In genomic region chr1:174984952-174985351, GRCh38 we compare ENCODE assay signal across 19 cellular contexts.
"Had no signal": no experiment of that assay in that cellular context is flagged by ENCODE, and none has a peak within 500 bp of the region (broad histone marks: within the 10 kb centered on the region; RNA-seq: fewer than 3 reads in every experiment).

No MANE protein-coding gene starts in this region.

- H3K27me3 ChIP-seq: heart left ventricle, neural progenitor cell, ovary, suprapubic skin, thyroid gland, upper lobe of left lung, uterus had no signal

- ATAC-seq: esophagus mucosa; heart left ventricle; natural killer cell treated with Interleukin-12 subunit alpha and Interleukin-12 subunit beta and Interleukin-15 and Interleukin-18, amount 100 ng/mL, for 72 hours; right cardiac atrium; stimulated activated naive CD8-positive, alpha-beta T cell treated with anti-CD3 and anti-CD28 coated beads, Interleukin-15, Interleukin-2, amounts not matched to agents 100 U/mL and 50 U/mL, for 24 hours had no signal

- H3K4me2 ChIP-seq: neural progenitor cell, smooth muscle cell had no signal

- H3K36me3 ChIP-seq: neural progenitor cell, ovary, uterus had no signal

- H3K9me3 Mint-ChIP-seq: mesothelial cell of epicardium; natural killer cell treated with Interleukin-12 subunit alpha and Interleukin-12 subunit beta and Interleukin-15 and Interleukin-18, amount 100 ng/mL, for 72 hours; neural progenitor cell had no signal

- H2AFZ ChIP-seq: neural progenitor cell had no signal

- H3K4me1 ChIP-seq: neural progenitor cell, uterus had no signal

- H3K4me1 Mint-ChIP-seq: mesothelial cell of epicardium, neural progenitor cell had no signal

- H3K4me3 Mint-ChIP-seq: mesothelial cell of epicardium; natural killer cell treated with Interleukin-12 subunit alpha and Interleukin-12 subunit beta and Interleukin-15 and Interleukin-18, amount 100 ng/mL, for 72 hours; neural progenitor cell had no signal

- DNase-seq: effector CD8-positive, alpha-beta T cell; heart left ventricle; hippocampal formation; kidney glomerular epithelial cell; nucleus accumbens; ovary; right cardiac atrium; stimulated activated CD4-positive, alpha-beta T cell treated with anti-CD3 and anti-CD28 coated beads, Interleukin-2, amount 100 ng/mL, for 48 hours; stimulated activated naive CD8-positive, alpha-beta T cell treated with anti-CD3 and anti-CD28 coated beads, Interleukin-15, Interleukin-2, amounts not matched to agents 100 U/mL and 50 U/mL, for 24 hours; thyroid gland; upper lobe of left lung; uterus had no signal

- H3K4me3 ChIP-seq: coronary artery, heart left ventricle, neural progenitor cell, ovary, smooth muscle cell, suprapubic skin, thyroid gland, upper lobe of left lung, uterus had no signal

- H3K27ac ChIP-seq: coronary artery, heart left ventricle, neural progenitor cell, ovary, suprapubic skin, thyroid gland, upper lobe of left lung, uterus had no signal

- H3K27ac Mint-ChIP-seq: mesothelial cell of epicardium; natural killer cell treated with Interleukin-12 subunit alpha and Interleukin-12 subunit beta and Interleukin-15 and Interleukin-18, amount 100 ng/mL, for 72 hours; neural progenitor cell had no signal

- H3K27me3 Mint-ChIP-seq: natural killer cell treated with Interleukin-12 subunit alpha and Interleukin-12 subunit beta and Interleukin-15 and Interleukin-18, amount 100 ng/mL, for 72 hours had no signal
